Comparison of ENCODE assay signal across 16 cellular contexts in the genomic region with DNA sequence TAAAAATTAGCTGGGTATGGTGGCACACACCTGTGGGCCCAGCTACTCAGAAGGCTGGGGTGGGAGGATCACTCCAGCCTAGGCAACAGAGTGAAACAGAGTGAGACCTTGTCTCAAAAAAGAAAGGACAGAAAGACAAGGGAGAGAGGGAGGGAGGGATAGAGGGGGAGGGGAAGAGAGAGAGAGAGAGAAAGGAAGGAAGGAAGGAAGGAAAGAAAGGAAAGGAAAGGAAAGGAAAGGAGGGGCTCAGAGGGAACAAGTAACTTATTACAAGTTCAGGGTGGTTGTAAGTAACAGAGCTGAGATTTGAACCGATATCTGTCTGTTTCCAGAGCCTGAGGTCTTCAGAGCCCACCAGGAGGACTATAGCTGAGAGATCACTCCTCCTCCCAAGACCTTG. TPM values are rescaled to one million over a fixed set of nuclear protein-coding genes. Genes with fewer than 3 reads are reported as not detected.
DNase-seq lines count a peak whose midpoint lies in the region; ATAC-seq and TF ChIP-seq lines count a peak whose summit lies in the region.
"Had no signal": no experiment of that assay in that cellular context is flagged by ENCODE, and none has a peak within 500 bp of the region (broad histone marks: within the 10 kb centered on the region; RNA-seq: fewer than 3 reads in every experiment).

No MANE protein-coding gene starts in this region.

- H3K79me2 ChIP-seq in HCT116 (ENCODE audit: insufficient read depth, low read length): no peaks in the 10 kb centered on the region

- CTCF ChIA-PET in HCT116 (lab: Charles Lee): interaction anchor here (2.0 kb wide), 1 partner anchor 9 kb away, joined by 10 read pairs; no protein-coding TSS in a partner anchor

- H3K4me1 ChIP-seq in HCT116 (ENCODE audit: control insufficient read depth in 1 of 2, insufficient read depth in 2 of 2, low read length in 2 of 2): peaks cover 7 to 28% of the 10 kb centered on the region in 2 experiments
- H3K4me1 ChIP-seq in ascending aorta: peaks cover 15 to 32% of the 10 kb centered on the region in 2 donors
- peaks cover 45% of the 10 kb centered on the region for H3K4me1 ChIP-seq in mesodermal cell (ENCODE audit: control insufficient read depth, insufficient read depth, low read length, poor library complexity, severe bottlenecking)
- H3K4me1 ChIP-seq in stomach: peaks cover 7 to 52% (median 32%) of the 10 kb centered on the region in 4 donors
- H3K4me1 ChIP-seq in prostate gland (replicated peaks): peaks cover 7% of the 10 kb centered on the region
- H3K4me1 ChIP-seq: pancreas had no signal

- no peaks in the 10 kb centered on the region for H4K20me1 ChIP-seq in HCT116 (ENCODE audit: insufficient read depth)

- H3K4me3 ChIP-seq in HCT116 (replicated peaks in 1 of 2; ENCODE audit: low read depth in 1 of 2, low read length in 2 of 2) (peak overlapping the region in 1 of 2 experiments; percentile 23; a peak in 1 of 4 replicates), ascending aorta (no peak overlapping the region), mesodermal cell (ENCODE audit: extremely low read depth, insufficient read depth, low read length, poor library complexity, severe bottlenecking) (no peak overlapping the region), stomach (no peak overlapping the region), prostate gland (no peak overlapping the region)
- H3K4me3 ChIP-seq: pancreas had no signal

- H3K36me3 ChIP-seq in HCT116 (ENCODE audit: control insufficient read depth in 1 of 2, insufficient read depth in 2 of 2, low read length in 2 of 2) (no peaks in the 10 kb centered on the region), ascending aorta (peaks cover 50 to 60% of the 10 kb centered on the region in 2 donors), mesodermal cell (ENCODE audit: control insufficient read depth, insufficient read depth, low read length) (peaks cover 80% of the 10 kb centered on the region), stomach (peaks cover 29 to 76% (median 66%) of the 10 kb centered on the region in 4 donors), prostate gland (no peaks in the 10 kb centered on the region)

- H3K9me2 ChIP-seq in HCT116 (ENCODE audit: insufficient read depth): no peaks in the 10 kb centered on the region

- ATAC-seq in HCT116: no peak
- ATAC-seq: activated naive CD4-positive, alpha-beta T cell treated with anti-CD3 and anti-CD28 coated beads, Interleukin-2, amount 50 U/mL, for 72 hours; pancreas had no signal

- no peak overlapping the region for H2AFZ ChIP-seq in HCT116 (ENCODE audit: low read depth, low read length, poor library complexity, severe bottlenecking)

- no peak for TF ChIP-seq EP300 in stomach (IDR thresholded peaks at IDR 0.05)

- no peak for TF ChIP-seq RAD21 in HCT116 (IDR thresholded peaks at IDR 0.05; ENCODE audit: low read depth)

- TF ChIP-seq POLR2A in HCT116 (IDR thresholded peaks at IDR 0.05; ENCODE audit: borderline replicate concordance, extremely low read depth, insufficient read depth, insufficient read length) (no peak), stomach (IDR thresholded peaks at IDR 0.05) (no peak), prostate gland (IDR thresholded peaks at IDR 0.05) (no peak)

- H3K27me3 ChIP-seq in HCT116 (ENCODE audit: insufficient read depth, low read length) (no peaks in the 10 kb centered on the region), ascending aorta (no peaks in the 10 kb centered on the region), stomach (no peaks in the 10 kb centered on the region), prostate gland (replicated peaks; ENCODE audit: insufficient read depth) (no peaks in the 10 kb centered on the region)
- H3K27me3 ChIP-seq: pancreas had no signal

- no TSS peak for BruUV-seq in HCT116 (replicated peaks; lab: Mats Ljungman, UMichigan)

- RAD21 ChIA-PET in HCT116 (lab: Charles Lee; ENCODE audit: low non-redundant PET in 1 of 2, low total read pairs in 2 of 2, uncharacterized antibody in 2 of 2, unreplicated experiment in 2 of 2): no interaction called here

- POLR2A ChIA-PET in HCT116 (lab: Charles Lee): interaction anchor here (0.7 to 8.9 kb wide), 2 partner anchors 10 to 509 kb away, joined by 3 to 84 read pairs; a partner anchor contains a TSS

- H3K9ac ChIP-seq in HCT116 (ENCODE audit: low read length): peak overlapping the region; percentile 40

- H3K27ac ChIP-seq in HCT116 (ENCODE audit: low read depth, low read length) (no peak overlapping the region), ascending aorta (peak overlapping the region; percentile 38 to 65), mesodermal cell (ENCODE audit: low read depth, low read length, severe bottlenecking) (peak overlapping the region; percentile 65), stomach (peak overlapping the region in 4 of 5 donors; percentile 15 to 81 (median 38)), prostate gland (no peak overlapping the region)

- intact Hi-C loops in HCT116 (cut with micrococcal nuclease): no loop called here
- intact Hi-C loops in ascending aorta (cut with DNase I): no loop called here
- intact Hi-C loops in stomach (cut with DNase I; ENCODE audit: low total_unique reads): no loop called here
- intact Hi-C loops in prostate gland (cut with DNase I): no loop called here

- WGBS in mesodermal cell (ENCODE audit: insufficient coverage in 2 of 2), 2 experiments: 86% methylated on average over 1 of the region's 1 CpG; no CpG with 5 or more reads in 1 of the 2 experiments
- WGBS in stomach, 5 donors: 83 to 95% (median 92%) methylated on average over 1 of the region's 1 CpG
- 88% methylated on average over 1 of the region's 1 CpG for WGBS in prostate gland

- H3K9me3 ChIP-seq in HCT116 (ENCODE audit: control insufficient read depth in 1 of 2, insufficient read depth in 1 of 2, low read depth in 1 of 2, low read length in 2 of 2) (no peaks in the 10 kb centered on the region), ascending aorta (no peaks in the 10 kb centered on the region), mesodermal cell (ENCODE audit: control insufficient read depth, low read length) (no peaks in the 10 kb centered on the region), stomach (no peaks in the 10 kb centered on the region), prostate gland (no peaks in the 10 kb centered on the region)
- H3K9me3 ChIP-seq: pancreas had no signal

- H3K4me2 ChIP-seq in HCT116 (ENCODE audit: low read length): peak overlapping the region; percentile 62

- no peak for TF ChIP-seq CTCF in HCT116 (IDR thresholded peaks at IDR 0.05 in 2 of 3, conservative IDR thresholded peaks at IDR 0.05 in 1 of 3; ENCODE audit: borderline replicate concordance in 1 of 3, insufficient read depth in 1 of 3, low read depth in 2 of 3, low read length in 2 of 3)
- no peak for TF ChIP-seq CTCF in ascending aorta (IDR thresholded peaks at IDR 0.05)
- no peak for TF ChIP-seq CTCF in stomach (IDR thresholded peaks at IDR 0.05)
- no peak for TF ChIP-seq CTCF in prostate gland (IDR thresholded peaks at IDR 0.05)

- DNase-seq in HCT116 (ENCODE audit: low read depth, low spot score) (no peak), ascending aorta (ENCODE audit: low spot score in 2 of 2) (no peak), stomach (no peak), NCI-H1417 treated with DMSO at 0.1 percent for 48 hours (lab: John Stamatoyannopoulos, UW) (no peak), T-helper 2 cell (no peak), prostate gland (ENCODE audit: low spot score) (no peak)
- DNase-seq: central memory CD4-positive, alpha-beta T cell; COR-L47; erythroblast; GF-D8; NCI-H1092 treated with DMSO at 0.1 percent for 48 hours; NCI-H2227 treated with DMSO at 0.1 percent for 48 hours; pancreas; stimulated activated CD4-positive, alpha-beta T cell treated with anti-CD3 and anti-CD28 coated beads, Interleukin-2, amount 100 ng/mL, for 24 hours had no signal

TF ChIP-seq in HCT116, 20 proteins besides CTCF, POLR2A, EP300 and RAD21:
- TF ChIP-seq ZFX (IDR thresholded peaks at IDR 0.05): no peak
- TF ChIP-seq, protein P1, sequence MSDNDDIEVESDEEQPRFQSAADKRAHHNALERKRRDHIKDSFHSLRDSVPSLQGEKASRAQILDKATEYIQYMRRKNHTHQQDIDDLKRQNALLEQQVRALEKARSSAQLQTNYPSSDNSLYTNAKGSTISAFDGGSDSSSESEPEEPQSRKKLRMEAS (IDR thresholded peaks at IDR 0.05): no peak
- TF ChIP-seq TCF7L2 (IDR thresholded peaks at IDR 0.05; ENCODE audit: borderline replicate concordance, extremely low read depth, insufficient read depth, insufficient read length): no peak

RNA-seq across cellular contexts. Expression of a gene that starts 8.3 kb away (rescaled TPM):
- total RNA-seq in HCT116 (2021; ENCODE audit: unreplicated experiment): 0.34 TPM
- polyA plus RNA-seq in HCT116 (2012): 0.14 and 0.17 TPM in 2 replicates
- 35.0 TPM for total RNA-seq in ascending aorta
- 17.7 TPM for polyA plus RNA-seq in mesodermal cell (2013, experiment 1 of 2)
- 14.3 TPM for polyA plus RNA-seq in mesodermal cell (2013, experiment 2 of 2)
- 10 to 100 TPM in 1 of 5 donors, 1 to 10 TPM in 4; 1.4 to 14.0 (median 3.2) TPM for total RNA-seq in stomach
- polyA plus RNA-seq in stomach: 1 to 10 TPM; 2.7 to 9.1 (median 3.4) TPM
- 10 to 100 TPM in 1 of 2 donors, 1 to 10 TPM in 1; 4.8 to 22.9 TPM for total RNA-seq in prostate gland

RNA-seq across cellular contexts. Expression of a gene that starts 13.2 kb away (rescaled TPM):
- total RNA-seq in HCT116 (2021; ENCODE audit: unreplicated experiment): 5,901 TPM
- 15,831 and 17,614 TPM in 2 replicates for polyA plus RNA-seq in HCT116 (2012)
- 3,445 TPM for total RNA-seq in ascending aorta
- polyA plus RNA-seq in mesodermal cell (2013, experiment 1 of 2): 4,059 TPM
- 3,444 TPM for polyA plus RNA-seq in mesodermal cell (2013, experiment 2 of 2)
- total RNA-seq in stomach: 1,000 to 10,000 TPM in 4 of 5 donors, 100 to 1,000 TPM in 1; 579 to 1,258 (median 1,242) TPM
- 1,000 to 10,000 TPM; 1,352 to 2,765 (median 1,815) TPM for polyA plus RNA-seq in stomach
- total RNA-seq in prostate gland: 1,000 to 10,000 TPM; 1,469 to 2,105 TPM

RNA-seq across cellular contexts. Expression of a gene that starts 20.5 kb away (rescaled TPM):
- total RNA-seq in HCT116 (2021; ENCODE audit: unreplicated experiment): 108 TPM
- polyA plus RNA-seq in HCT116 (2012): 72.5 and 78.0 TPM in 2 replicates
- 77.4 TPM for total RNA-seq in ascending aorta
- polyA plus RNA-seq in mesodermal cell (2013, experiment 1 of 2): 34.8 TPM
- 34.5 TPM for polyA plus RNA-seq in mesodermal cell (2013, experiment 2 of 2)
- total RNA-seq in stomach: 100 to 1,000 TPM in 1 of 5 donors, 10 to 100 TPM in 4; 16.3 to 231 (median 30.0) TPM
- polyA plus RNA-seq in stomach: 10 to 100 TPM; 19.5 to 27.4 (median 19.7) TPM
- 10 to 100 TPM; 14.5 to 42.9 TPM for total RNA-seq in prostate gland

RNA-seq across cellular contexts. Expression of a gene that starts 53.7 kb away (rescaled TPM):
- total RNA-seq in HCT116 (2021; ENCODE audit: unreplicated experiment) (177 TPM), ascending aorta (11.7 TPM), stomach (100 to 1,000 TPM in 1 of 5 donors, 10 to 100 TPM in 4; 15.4 to 105 (median 17.9) TPM), prostate gland (10 to 100 TPM; 86.7 to 99.0 TPM)
- 145 and 172 TPM in 2 replicates for polyA plus RNA-seq in HCT116 (2012)
- polyA plus RNA-seq in mesodermal cell (2013, experiment 1 of 2): 98.3 TPM
- polyA plus RNA-seq in mesodermal cell (2013, experiment 2 of 2): 88.4 TPM
- polyA plus RNA-seq in stomach: 10 to 100 TPM in 1 of 3 donors, 1 to 10 TPM in 2; 8.3 to 18.3 (median 9.7) TPM

RNA-seq across cellular contexts. Expression of a gene that starts 54.5 kb away (rescaled TPM):
- 265 TPM for total RNA-seq in HCT116 (2021; ENCODE audit: unreplicated experiment)
- polyA plus RNA-seq in HCT116 (2012): 104 and 152 TPM in 2 replicates
- 112 TPM for total RNA-seq in ascending aorta
- polyA plus RNA-seq in mesodermal cell (2013, experiment 1 of 2): 259 TPM
- polyA plus RNA-seq in mesodermal cell (2013, experiment 2 of 2): 255 TPM
- total RNA-seq in stomach: 100 to 1,000 TPM in 1 of 5 donors, 10 to 100 TPM in 4; 26.8 to 146 (median 50.7) TPM
- polyA plus RNA-seq in stomach: 100 to 1,000 TPM; 108 to 143 (median 128) TPM
- 10 to 100 TPM; 70.3 to 80.2 TPM for total RNA-seq in prostate gland

Comparison
In these comparisons a context has a peak if more than half of its experiments do, and no peak if none do; other contexts are left out.
1. H3K27ac ChIP-seq: peak in ascending aorta (2 of 2), mesodermal cell (single experiment) and stomach (4 of 5); none in HCT116 (single experiment) and prostate gland (0 of 2).